24 cellular contexts compared by ENCODE assay signal in the genomic region with DNA sequence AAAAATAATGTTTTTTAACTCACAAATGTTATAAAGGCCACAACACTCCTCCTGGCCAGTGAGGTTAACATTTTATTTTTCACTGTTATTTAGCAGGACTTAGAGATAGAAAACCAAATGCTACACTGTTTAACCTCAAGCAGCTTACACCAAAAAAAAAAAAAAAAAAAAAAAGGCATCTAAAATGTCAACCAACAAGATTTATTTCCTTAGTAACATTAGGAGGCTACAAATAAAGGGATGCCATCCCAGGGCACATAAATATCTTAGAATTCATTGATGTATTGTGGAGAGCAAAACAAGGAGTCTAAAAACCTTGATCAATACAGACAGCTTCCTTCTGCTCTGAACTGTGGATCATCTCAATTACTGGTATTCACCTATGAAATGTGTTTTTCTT. TPM values are rescaled to one million over a fixed set of nuclear protein-coding genes. Genes with fewer than 3 reads are reported as not detected.
"Had no signal": no experiment of that assay in that cellular context is flagged by ENCODE, and none has a peak within 500 bp of the region (broad histone marks: within the 10 kb centered on the region; RNA-seq: fewer than 3 reads in every experiment).

No MANE protein-coding gene starts in this region.

- H3K27me3 Mint-ChIP-seq: naive B cell; stimulated activated naive CD8-positive, alpha-beta T cell treated with anti-CD3 and anti-CD28 coated beads, Interleukin-15, Interleukin-2, amounts not matched to agents 100 ng/mL and 50 ng/mL, for 24 hours had no signal

- H3K36me3 ChIP-seq: esophagus squamous epithelium, heart right ventricle, left ventricle myocardium inferior, lower lobe of right lung, neutrophil, sigmoid colon, tibial artery, upper lobe of left lung, uterus had no signal

- H3K4me3 Mint-ChIP-seq: naive B cell; nephron; stimulated activated effector memory CD8-positive, alpha-beta T cell treated with anti-CD3 and anti-CD28 coated beads, Interleukin-12 subunit alpha, Interleukin-12 subunit beta, amount 100 ng/mL, for 72 hours; stimulated activated naive CD8-positive, alpha-beta T cell treated with anti-CD3 and anti-CD28 coated beads, Interleukin-15, Interleukin-2, amounts not matched to agents 100 ng/mL and 50 ng/mL, for 24 hours had no signal

- H3K27ac Mint-ChIP-seq: naive B cell; nephron; stimulated activated effector memory CD8-positive, alpha-beta T cell treated with anti-CD3 and anti-CD28 coated beads, Interleukin-12 subunit alpha, Interleukin-12 subunit beta, amount 100 ng/mL, for 72 hours; stimulated activated naive CD8-positive, alpha-beta T cell treated with anti-CD3 and anti-CD28 coated beads, Interleukin-15, Interleukin-2, amounts not matched to agents 100 ng/mL and 50 ng/mL, for 24 hours had no signal

- H3K36me3 Mint-ChIP-seq: naive B cell; stimulated activated effector memory CD8-positive, alpha-beta T cell treated with anti-CD3 and anti-CD28 coated beads, Interleukin-12 subunit alpha, Interleukin-12 subunit beta, amount 100 ng/mL, for 72 hours had no signal

- H3K27me3 ChIP-seq: esophagus squamous epithelium, heart right ventricle, neutrophil, sigmoid colon, tibial artery, upper lobe of left lung, uterus had no signal

- H3K9me3 ChIP-seq: esophagus squamous epithelium, heart right ventricle, left ventricle myocardium inferior, lower lobe of right lung, neutrophil, sigmoid colon, tibial artery, upper lobe of left lung, uterus had no signal

- DNase-seq: central memory CD4-positive, alpha-beta T cell; cortex of kidney; effector memory CD4-positive, alpha-beta T cell; esophagus squamous epithelium; foreskin melanocyte; heart right ventricle; hypothalamus; islet precursor cell; left ventricle myocardium inferior; lower lobe of right lung; mesenchymal stem cell; midbrain; naive B cell; posterior cingulate gyrus; sigmoid colon; stimulated activated CD4-positive, alpha-beta T cell treated with anti-CD3 and anti-CD28 coated beads, Interleukin-4, amount 100 ng/mL, for 1 hour; stimulated activated CD8-positive, alpha-beta memory T cell treated with anti-CD3 and anti-CD28 coated beads, Interleukin-4, amount 100 ng/mL, for 48 hours; tibial artery; upper lobe of left lung; uterus had no signal

- H3K4me3 ChIP-seq: esophagus squamous epithelium, heart right ventricle, left ventricle myocardium inferior, lower lobe of right lung, sigmoid colon, tibial artery, upper lobe of left lung, uterus had no signal

- H3K4me1 Mint-ChIP-seq: naive B cell; stimulated activated effector memory CD8-positive, alpha-beta T cell treated with anti-CD3 and anti-CD28 coated beads, Interleukin-12 subunit alpha, Interleukin-12 subunit beta, amount 100 ng/mL, for 72 hours had no signal

- H3K27ac ChIP-seq: esophagus squamous epithelium, heart right ventricle, left ventricle myocardium inferior, lower lobe of right lung, neutrophil, sigmoid colon, tibial artery, upper lobe of left lung, uterus had no signal

- H3K4me1 ChIP-seq: heart right ventricle, lower lobe of right lung, sigmoid colon, tibial artery, upper lobe of left lung, uterus had no signal

RNA-seq across cellular contexts. Expression of a gene that starts 53.7 kb away (rescaled TPM):
- total RNA-seq: lower lobe of right lung had no signal
